In the genomic region with DNA sequence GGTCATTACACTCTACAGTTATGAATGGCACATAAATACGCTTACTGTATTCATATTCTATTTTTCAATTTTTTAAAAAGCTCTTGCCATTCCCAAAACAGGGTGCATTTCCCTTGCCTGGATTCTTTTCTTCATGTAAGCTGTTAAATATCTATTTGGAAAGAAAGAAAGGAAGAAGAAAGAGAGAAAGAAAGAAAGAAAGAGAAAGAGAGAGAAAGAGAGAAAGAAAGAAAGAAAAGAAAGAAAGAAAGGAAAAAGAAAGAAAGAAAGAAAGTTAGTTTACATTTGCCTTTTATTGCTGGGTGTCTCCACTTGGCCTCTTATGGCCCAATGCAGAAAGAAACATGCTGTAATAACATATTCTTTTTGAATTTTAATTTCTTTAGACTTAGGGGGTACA, we compare ENCODE assay signal across 39 cellular contexts.
"Had no signal": no experiment of that assay in that cellular context is flagged by ENCODE, and none has a peak within 500 bp of the region (broad histone marks: within the 10 kb centered on the region; RNA-seq: fewer than 3 reads in every experiment).

No MANE protein-coding gene starts in this region.

- FAIRE-seq: astrocyte, bronchial epithelial cell, colon had no signal

- H3K4me3 Mint-ChIP-seq: activated naive CD4-positive, alpha-beta T cell treated with anti-CD3 and anti-CD28 coated beads for 36 hours; activated naive CD4-positive, alpha-beta T cell treated with anti-CD3 and anti-CD28 coated beads, Interleukin-2, amount 10 ng/mL, durations not matched to agents 7 days and 5 days; activated naive CD4-positive, alpha-beta T cell treated with anti-CD3 and anti-CD28 coated beads, Interleukin-2, amount 50 U/mL, for 24 hours; activated naive CD8-positive, alpha-beta T cell; activated naive CD8-positive, alpha-beta T cell treated with anti-CD3 and anti-CD28 coated beads for 36 hours; activated naive CD8-positive, alpha-beta T cell treated with anti-CD3 and anti-CD28 coated beads, Interleukin-2, amount 10 ng/mL, durations not matched to agents 7 days and 5 days; activated naive CD8-positive, alpha-beta T cell treated with anti-CD3 and anti-CD28 coated beads, Interleukin-2, amount 50 U/mL, for 24 hours; activated T-cell treated with anti-CD3 and anti-CD28 coated beads, Interleukin-2, amount 50 U/mL, for 4 hours; activated T-cell treated with anti-CD3 and anti-CD28 coated beads, Interleukin-2, amount 50 U/mL, for 72 hours; activated T-helper 1 cell treated with anti-CD3 and anti-CD28 coated beads, Interleukin-12 subunit alpha, Interleukin-12 subunit beta, Interleukin-2, Interleukin-4 antibody, amounts not matched to agents 30 ng/mL and 10 ng/mL and 1 ng/mL, durations not matched to agents 14 hours and 24 hours and 36 hours; activated T-helper 17 cell treated with anti-CD3 and anti-CD28 coated beads, Interleukin-2, amount 50 U/mL, for 72 hours; brain; central memory CD8-positive, alpha-beta T cell had no signal

- DNase-seq: activated effector memory CD4-positive, alpha-beta T cell treated with anti-CD3 and anti-CD28 coated beads, Interleukin-2, amount 50 U/mL, for 16 hours; activated effector memory CD4-positive, alpha-beta T cell treated with Interleukin-2 at 50 U/mL for 16 hours; activated gamma-delta T cell; activated gamma-delta T cell treated with Interleukin-2 at 50 U/mL for 16 hours; activated naive CD4-positive, alpha-beta T cell; activated naive CD4-positive, alpha-beta T cell treated with anti-CD3 and anti-CD28 coated beads for 36 hours; activated naive CD4-positive, alpha-beta T cell treated with anti-CD3 and anti-CD28 coated beads, Interleukin-2, amount 10 ng/mL, durations not matched to agents 7 days and 5 days; activated naive CD4-positive, alpha-beta T cell treated with anti-CD3 and anti-CD28 coated beads, Interleukin-2, amount 50 U/mL, for 16 hours; activated naive CD4-positive, alpha-beta T cell treated with Interleukin-2 at 50 U/mL for 16 hours; activated naive CD8-positive, alpha-beta T cell treated with anti-CD3 and anti-CD28 coated beads for 36 hours; activated naive CD8-positive, alpha-beta T cell treated with anti-CD3 and anti-CD28 coated beads, Interleukin-2, amount 10 ng/mL, durations not matched to agents 7 days and 5 days; activated naive CD8-positive, alpha-beta T cell treated with anti-CD3 and anti-CD28 coated beads, Interleukin-2, amount 50 U/mL, for 24 hours; activated T-cell treated with anti-CD3 and anti-CD28 coated beads, Interleukin-2, amount 50 U/mL, for 4 hours; activated T-cell treated with anti-CD3 and anti-CD28 coated beads, Interleukin-2, amount 50 U/mL, for 48 hours; activated T-cell treated with anti-CD3 and anti-CD28 coated beads, Interleukin-2, amount 50 U/mL, for 72 hours; adrenal gland; amniotic stem cell; amygdala; anterior cingulate cortex; aorta; body of pancreas; brain microvascular endothelial cell; caudate nucleus; central memory CD4-positive, alpha-beta T cell; cerebellar nuclear complex had no signal

- H3K27me3 ChIP-seq: adrenal gland, ascending aorta, body of pancreas, brain microvascular endothelial cell, breast epithelium, cardiac muscle cell had no signal

- H3K9me3 Mint-ChIP-seq: activated naive CD4-positive, alpha-beta T cell treated with anti-CD3 and anti-CD28 coated beads, Interleukin-2, amount 10 ng/mL, durations not matched to agents 7 days and 5 days; activated naive CD4-positive, alpha-beta T cell treated with anti-CD3 and anti-CD28 coated beads, Interleukin-2, amount 50 U/mL, for 24 hours; activated naive CD4-positive, alpha-beta T cell treated with anti-CD3 and anti-CD28 coated beads, Interleukin-2, amount 50 U/mL, for 72 hours; activated naive CD8-positive, alpha-beta T cell treated with anti-CD3 and anti-CD28 coated beads, Interleukin-2, amount 50 U/mL, for 24 hours; activated T-helper 1 cell treated with anti-CD3 and anti-CD28 coated beads, Interleukin-12 subunit alpha, Interleukin-12 subunit beta, Interleukin-2, Interleukin-4 antibody, amounts not matched to agents 30 ng/mL and 10 ng/mL and 1 ng/mL, durations not matched to agents 14 hours and 24 hours and 36 hours; activated T-helper 17 cell treated with anti-CD3 and anti-CD28 coated beads, Interleukin-2, amount 50 U/mL, for 72 hours; activated T-helper 2 cell treated with anti-CD3 and anti-CD28 coated beads, Interferon-gamma antibody, Interleukin-2, Interleukin-4, amounts not matched to agents 10 μg/mL and 5 μg/mL and 100 μg/mL, durations not matched to agents 14 hours and 24 hours and 36 hours; central memory CD8-positive, alpha-beta T cell had no signal

- H3K36me3 Mint-ChIP-seq: activated naive CD4-positive, alpha-beta T cell treated with anti-CD3 and anti-CD28 coated beads, Interleukin-2, amount 10 ng/mL, durations not matched to agents 7 days and 5 days; activated naive CD4-positive, alpha-beta T cell treated with anti-CD3 and anti-CD28 coated beads, Interleukin-2, amount 50 U/mL, for 24 hours; activated naive CD4-positive, alpha-beta T cell treated with anti-CD3 and anti-CD28 coated beads, Interleukin-2, amount 50 U/mL, for 72 hours; activated naive CD8-positive, alpha-beta T cell treated with anti-CD3 and anti-CD28 coated beads for 36 hours; activated naive CD8-positive, alpha-beta T cell treated with anti-CD3 and anti-CD28 coated beads, Interleukin-2, amount 10 ng/mL, durations not matched to agents 7 days and 5 days; brain had no signal

- ATAC-seq: activated naive CD4-positive, alpha-beta T cell treated with anti-CD3 and anti-CD28 coated beads, Interleukin-2, amount 50 U/mL, for 72 hours; activated naive CD8-positive, alpha-beta T cell treated with anti-CD3 and anti-CD28 coated beads, Interleukin-2, amount 50 U/mL, for 24 hours; activated T-cell treated with anti-CD3 and anti-CD28 coated beads, Interleukin-2, amount 50 U/mL, for 4 hours; activated T-cell treated with anti-CD3 and anti-CD28 coated beads, Interleukin-2, amount 50 U/mL, for 72 hours; activated T-helper 17 cell treated with anti-CD3 and anti-CD28 coated beads, Interleukin-2, amount 50 U/mL, for 72 hours; body of pancreas had no signal

- H3K27ac ChIP-seq: adrenal gland, ascending aorta, body of pancreas, brain microvascular endothelial cell, breast epithelium, cardiac muscle cell had no signal

- H3K4me1 ChIP-seq: adrenal gland, ascending aorta, body of pancreas, breast epithelium had no signal

- H3K4me3 ChIP-seq: adrenal gland, ascending aorta, body of pancreas, breast epithelium, cardiac muscle cell had no signal

- H3K36me3 ChIP-seq: adrenal gland, ascending aorta, brain microvascular endothelial cell, breast epithelium, cardiac muscle cell had no signal

- H3K27ac Mint-ChIP-seq: activated naive CD4-positive, alpha-beta T cell treated with anti-CD3 and anti-CD28 coated beads for 36 hours; activated naive CD4-positive, alpha-beta T cell treated with anti-CD3 and anti-CD28 coated beads, Interleukin-2, amount 10 ng/mL, durations not matched to agents 7 days and 5 days; activated naive CD4-positive, alpha-beta T cell treated with anti-CD3 and anti-CD28 coated beads, Interleukin-2, amount 50 U/mL, for 24 hours; activated naive CD8-positive, alpha-beta T cell; activated naive CD8-positive, alpha-beta T cell treated with anti-CD3 and anti-CD28 coated beads for 36 hours; activated naive CD8-positive, alpha-beta T cell treated with anti-CD3 and anti-CD28 coated beads, Interleukin-2, amount 10 ng/mL, durations not matched to agents 7 days and 5 days; activated naive CD8-positive, alpha-beta T cell treated with anti-CD3 and anti-CD28 coated beads, Interleukin-2, amount 50 U/mL, for 24 hours; activated T-cell treated with anti-CD3 and anti-CD28 coated beads, Interleukin-2, amount 50 U/mL, for 72 hours; activated T-helper 1 cell treated with anti-CD3 and anti-CD28 coated beads, Interleukin-12 subunit alpha, Interleukin-12 subunit beta, Interleukin-2, Interleukin-4 antibody, amounts not matched to agents 30 ng/mL and 10 ng/mL and 1 ng/mL, durations not matched to agents 14 hours and 24 hours and 36 hours; activated T-helper 17 cell treated with anti-CD3 and anti-CD28 coated beads, Interleukin-2, amount 50 U/mL, for 72 hours; activated T-helper 2 cell treated with anti-CD3 and anti-CD28 coated beads, Interferon-gamma antibody, Interleukin-2, Interleukin-4, amounts not matched to agents 10 μg/mL and 5 μg/mL and 100 μg/mL, durations not matched to agents 14 hours and 24 hours and 36 hours; brain had no signal

- H3K4me1 Mint-ChIP-seq: activated naive CD4-positive, alpha-beta T cell treated with anti-CD3 and anti-CD28 coated beads, Interleukin-2, amount 10 ng/mL, durations not matched to agents 7 days and 5 days; activated naive CD4-positive, alpha-beta T cell treated with anti-CD3 and anti-CD28 coated beads, Interleukin-2, amount 50 U/mL, for 24 hours; activated naive CD8-positive, alpha-beta T cell treated with anti-CD3 and anti-CD28 coated beads for 36 hours; activated naive CD8-positive, alpha-beta T cell treated with anti-CD3 and anti-CD28 coated beads, Interleukin-2, amount 10 ng/mL, durations not matched to agents 7 days and 5 days; activated naive CD8-positive, alpha-beta T cell treated with anti-CD3 and anti-CD28 coated beads, Interleukin-2, amount 50 U/mL, for 24 hours; activated T-helper 17 cell treated with anti-CD3 and anti-CD28 coated beads, Interleukin-2, amount 50 U/mL, for 72 hours; central memory CD8-positive, alpha-beta T cell had no signal

- H3K9me3 ChIP-seq: adrenal gland, ascending aorta, body of pancreas, breast epithelium had no signal

- H3K27me3 Mint-ChIP-seq: activated naive CD4-positive, alpha-beta T cell treated with anti-CD3 and anti-CD28 coated beads, Interleukin-2, amount 10 ng/mL, durations not matched to agents 7 days and 5 days had no signal
